In genomic region chr10:52256832-52257691, GRCh38 we compare ENCODE assay signal across 9 cellular contexts. TPM values are rescaled to one million over a fixed set of nuclear protein-coding genes. Genes with fewer than 3 reads are reported as not detected.
DNase-seq lines count a peak whose midpoint lies in the region; ATAC-seq and TF ChIP-seq lines count a peak whose summit lies in the region.
"Had no signal": no experiment of that assay in that cellular context is flagged by ENCODE, and none has a peak within 500 bp of the region (broad histone marks: within the 10 kb centered on the region; RNA-seq: fewer than 3 reads in every experiment).

No MANE protein-coding gene starts in this region.

- no peaks in the 10 kb centered on the region for H3K36me3 ChIP-seq in MG63
- H3K36me3 ChIP-seq in vagina = no peaks in the 10 kb centered on the region
- H3K36me3 ChIP-seq in tibial artery = no peaks in the 10 kb centered on the region
- no peaks in the 10 kb centered on the region for H3K36me3 ChIP-seq in effector memory CD4-positive, alpha-beta T cell (ENCODE audit: control insufficient read depth, insufficient read depth, low read length)

- peak; percentile 99 for ATAC-seq in GM19035 (IDR thresholded peaks at IDR 0.05; ENCODE audit: unreplicated experiment)
- peak; percentile 99 for ATAC-seq in HG02763 (IDR thresholded peaks at IDR 0.05; ENCODE audit: unreplicated experiment)
- ATAC-seq in omental fat pad (ENCODE audit: low FRiP score) = peak; percentile 23

- TF ChIP-seq POLR2A in vagina (IDR thresholded peaks at IDR 0.05) = no peak

- H3K4me3 ChIP-seq in MG63 (no peak overlapping the region), vagina (no peak overlapping the region), tibial artery (no peak overlapping the region)
- H3K4me3 ChIP-seq in effector memory CD4-positive, alpha-beta T cell (ENCODE audit: insufficient read depth, low read depth, low read length, poor library complexity, severe bottlenecking) = no peak overlapping the region

- H3K4me1 ChIP-seq in vagina (no peaks in the 10 kb centered on the region), tibial artery (peaks cover 0 to 35% (median 8%) of the 10 kb centered on the region in 4 donors)
- H3K4me1 ChIP-seq in effector memory CD4-positive, alpha-beta T cell (ENCODE audit: control insufficient read depth, insufficient read depth, low read length, poor library complexity, severe bottlenecking) = no peaks in the 10 kb centered on the region

- peak; percentile 21 for DNase-seq in MG63
- no peak for DNase-seq in omental fat pad (ENCODE audit: low spot score)
- no peak for DNase-seq in vagina (ENCODE audit: extremely low spot score in 2 of 2)
- DNase-seq in tibial artery = no peak
- DNase-seq in effector memory CD4-positive, alpha-beta T cell = no peak
- no peak for DNase-seq in NCI-H446 (lab: John Stamatoyannopoulos, UW)
- DNase-seq: NCI-H524 treated with DMSO at 0.1 percent for 48 hours had no signal

- intact Hi-C loops in vagina (cut with DNase I) (no loop called here), tibial artery (cut with DNase I; ENCODE audit: low total_unique reads) (no loop called here)

- no peak overlapping the region for H3K27ac ChIP-seq in vagina
- no peak overlapping the region for H3K27ac ChIP-seq in tibial artery
- no peak overlapping the region for H3K27ac ChIP-seq in effector memory CD4-positive, alpha-beta T cell (ENCODE audit: insufficient read depth, low read length, poor library complexity, severe bottlenecking)

- H3K27me3 ChIP-seq in MG63 (no peaks in the 10 kb centered on the region), vagina (no peaks in the 10 kb centered on the region), tibial artery (no peaks in the 10 kb centered on the region)
- H3K27me3 ChIP-seq in effector memory CD4-positive, alpha-beta T cell (replicated peaks; ENCODE audit: control insufficient read depth, insufficient read depth, low read length, poor library complexity, severe bottlenecking) = no peaks in the 10 kb centered on the region

- TF ChIP-seq CTCF in omental fat pad (IDR thresholded peaks at IDR 0.05) (no peak), vagina (IDR thresholded peaks at IDR 0.05) (no peak), tibial artery (IDR thresholded peaks at IDR 0.05) (no peak)

- H3K9me3 ChIP-seq in MG63 = no peaks in the 10 kb centered on the region
- no peaks in the 10 kb centered on the region for H3K9me3 ChIP-seq in vagina
- no peaks in the 10 kb centered on the region for H3K9me3 ChIP-seq in tibial artery
- H3K9me3 ChIP-seq in effector memory CD4-positive, alpha-beta T cell (ENCODE audit: control insufficient read depth, low read length) = no peaks in the 10 kb centered on the region

RNA-seq across cellular contexts. Expression of gene DKK1, which starts 57.0 kb away (rescaled TPM):
- total RNA-seq in MG63 (2014; rRNA removed; shearing (Covaris generic); ENCODE audit: low replicate concordance) = 403 and 429 TPM in 2 replicates
- total RNA-seq in omental fat pad = 10 to 100 TPM in 1 of 4 donors, 1 to 10 TPM in 3; 3.5 to 13.3 (median 6.0) TPM
- 14.0 TPM for total RNA-seq in vagina

Comparison
In these comparisons a context has a peak if more than half of its experiments do, and no peak if none do; other contexts are left out.
1. ATAC-seq: peak in every context shown above with its lines; median percentile 99 in GM19035; 99 in HG02763; 23 in omental fat pad.
2. RNA of gene DKK1, which starts 57.0 kb away (total RNA-seq): 403 to 429 TPM in MG63; 14.0 TPM in vagina (single experiment) and 3.5 to 13.3 TPM in omental fat pad; every median in the first group is over 10 times any median in the second.